10 cellular contexts compared by ENCODE assay signal in genomic region chr4:38060829-38061431, GRCh38.
A peak's percentile ranks its signal among the peaks of the same experiment; 100 is the strongest.
DNase-seq lines count a peak whose midpoint lies in the region; ATAC-seq, FAIRE-seq and TF ChIP-seq lines count a peak whose summit lies in the region.
"Had no signal": no experiment of that assay in that cellular context is flagged by ENCODE, and none has a peak within 500 bp of the region (broad histone marks: within the 10 kb centered on the region; RNA-seq: fewer than 3 reads in every experiment).

No MANE protein-coding gene starts in this region.

- no peaks in the 10 kb centered on the region for H3K27me3 Mint-ChIP-seq in osteocyte (ENCODE audit: unreplicated experiment)
- H3K27me3 Mint-ChIP-seq in activated T-helper 17 cell treated with anti-CD3 and anti-CD28 coated beads, Interleukin-2, amount 50 U/mL, for 72 hours = no peaks in the 10 kb centered on the region

- no peak for DNase-seq in GM19239 (ENCODE audit: insufficient read length, low spot score)
- DNase-seq in foreskin keratinocyte = no peak
- DNase-seq in osteocyte (ENCODE audit: extremely low spot score, unreplicated experiment) = peak; percentile 46
- no peak for DNase-seq in NCI-H1930 (lab: John Stamatoyannopoulos, UW)
- no peak for DNase-seq in GM12892 (ENCODE audit: insufficient read length)
- DNase-seq: anterior cingulate cortex, NCI-H2029 treated with DMSO at 0.1 percent for 48 hours had no signal

- no peaks in the 10 kb centered on the region for H3K9me3 Mint-ChIP-seq in osteocyte (ENCODE audit: unreplicated experiment)
- H3K9me3 Mint-ChIP-seq in activated T-helper 17 cell treated with anti-CD3 and anti-CD28 coated beads, Interleukin-2, amount 50 U/mL, for 72 hours = no peaks in the 10 kb centered on the region

- H3K27ac ChIP-seq in VCaP (peak overlapping the region; percentile 60), foreskin keratinocyte (no peak overlapping the region)

- peaks cover 2% of the 10 kb centered on the region for H3K36me3 Mint-ChIP-seq in osteocyte (ENCODE audit: unreplicated experiment)
- peaks cover 35% of the 10 kb centered on the region for H3K36me3 Mint-ChIP-seq in activated T-helper 17 cell treated with anti-CD3 and anti-CD28 coated beads, Interleukin-2, amount 50 U/mL, for 72 hours (ENCODE audit: low read depth)

- FAIRE-seq in GM19239 (lab: Jason Lieb, UNC) (peak; percentile 42), GM12892 (lab: Jason Lieb, UNC) (no peak)

- H3K4me3 Mint-ChIP-seq in osteocyte (ENCODE audit: unreplicated experiment) = no peak overlapping the region
- no peak overlapping the region for H3K4me3 Mint-ChIP-seq in activated T-helper 17 cell treated with anti-CD3 and anti-CD28 coated beads, Interleukin-2, amount 50 U/mL, for 72 hours

- ATAC-seq in foreskin keratinocyte = peak; percentile 19
- ATAC-seq in HG03460 (IDR thresholded peaks at IDR 0.05; ENCODE audit: unreplicated experiment) = no peak
- ATAC-seq in activated T-helper 17 cell treated with anti-CD3 and anti-CD28 coated beads, Interleukin-2, amount 50 U/mL, for 72 hours (replicated peaks) = no peak

- peak overlapping the region; percentile 32 for H3K27ac Mint-ChIP-seq in osteocyte (ENCODE audit: unreplicated experiment)
- H3K27ac Mint-ChIP-seq in activated T-helper 17 cell treated with anti-CD3 and anti-CD28 coated beads, Interleukin-2, amount 50 U/mL, for 72 hours = no peak overlapping the region

- no peaks in the 10 kb centered on the region for H3K27me3 ChIP-seq in foreskin keratinocyte

- peaks cover 28% of the 10 kb centered on the region for H3K4me1 Mint-ChIP-seq in osteocyte (ENCODE audit: unreplicated experiment)
- peaks cover 10% of the 10 kb centered on the region for H3K4me1 Mint-ChIP-seq in activated T-helper 17 cell treated with anti-CD3 and anti-CD28 coated beads, Interleukin-2, amount 50 U/mL, for 72 hours

- TF ChIP-seq CTCF in VCaP (conservative IDR thresholded peaks at IDR 0.05) (no peak), foreskin keratinocyte (conservative IDR thresholded peaks at IDR 0.05) (no peak), osteocyte (IDR thresholded peaks at IDR 0.05) (no peak)

- no peaks in the 10 kb centered on the region for H3K4me1 ChIP-seq in foreskin keratinocyte

- TF ChIP-seq POLR2A in GM12892 (IDR thresholded peaks at IDR 0.05; ENCODE audit: low read depth, low read length) = no peak
